In the genomic region with DNA sequence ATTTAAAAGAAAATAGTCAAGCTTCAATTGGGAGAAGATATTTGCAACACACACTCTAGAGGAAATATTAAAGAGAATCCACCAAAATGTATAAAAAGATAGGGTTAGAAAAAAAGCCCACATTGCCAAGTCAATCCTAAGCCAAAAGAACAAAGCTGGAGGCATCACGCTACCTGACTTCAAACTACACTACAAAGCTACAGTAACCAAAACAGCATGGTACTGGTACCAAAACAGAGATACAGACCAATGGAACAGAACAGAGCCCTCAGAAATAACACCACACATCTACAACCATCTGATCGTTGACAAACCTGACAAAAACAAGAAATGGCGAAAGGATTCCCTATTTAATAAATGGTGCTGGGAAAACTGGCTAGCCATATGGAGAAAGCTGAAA, we compare ENCODE assay signal across 2 cellular contexts. TPM values are rescaled to one million over a fixed set of nuclear protein-coding genes. Genes with fewer than 3 reads are reported as not detected.
"Had no signal": no experiment of that assay in that cellular context is flagged by ENCODE, and none has a peak within 500 bp of the region (broad histone marks: within the 10 kb centered on the region; RNA-seq: fewer than 3 reads in every experiment).

No MANE protein-coding gene starts in this region.

RNA-seq across cellular contexts. Expression of a gene that starts 39.5 kb away (rescaled TPM):
- total RNA-seq: LHCN-M2, M059J had no signal
